In genomic region chr12:54596526-54596946, GRCh38 we compare ENCODE assay signal across 9 cellular contexts. TPM values are rescaled to one million over a fixed set of nuclear protein-coding genes. Genes with fewer than 3 reads are reported as not detected.
DNase-seq lines count a peak whose midpoint lies in the region; ATAC-seq and TF ChIP-seq lines count a peak whose summit lies in the region.
"Had no signal": no experiment of that assay in that cellular context is flagged by ENCODE, and none has a peak within 500 bp of the region (broad histone marks: within the 10 kb centered on the region; RNA-seq: fewer than 3 reads in every experiment).

No MANE protein-coding gene starts in this region.

- no peak overlapping the region for H3K4me3 ChIP-seq in CD8-positive, alpha-beta T cell (ENCODE audit: low read depth, low read length)
- H3K4me3 ChIP-seq in uterus = no peak overlapping the region

- H3K9me3 Mint-ChIP-seq in CD8-positive, alpha-beta T cell = no peaks in the 10 kb centered on the region
- H3K9me3 Mint-ChIP-seq in activated naive CD4-positive, alpha-beta T cell treated with anti-CD3 and anti-CD28 coated beads for 36 hours = no peaks in the 10 kb centered on the region
- H3K9me3 Mint-ChIP-seq: IgD-negative memory B cell had no signal

- no peaks in the 10 kb centered on the region for H3K9me3 ChIP-seq in CD8-positive, alpha-beta T cell (ENCODE audit: low read length)
- H3K9me3 ChIP-seq in uterus = no peaks in the 10 kb centered on the region

- TF ChIP-seq CTCF in CD8-positive, alpha-beta T cell (IDR thresholded peaks at IDR 0.05) = peak; percentile 73
- TF ChIP-seq CTCF in RWPE1 (conservative IDR thresholded peaks at IDR 0.05; ENCODE audit: low read depth) = peak; percentile 87
- TF ChIP-seq CTCF in uterus (IDR thresholded peaks at IDR 0.05) = peak; percentile 50 to 80 (median 61)

- H3K36me3 Mint-ChIP-seq in CD8-positive, alpha-beta T cell = no peaks in the 10 kb centered on the region
- H3K36me3 Mint-ChIP-seq in activated naive CD4-positive, alpha-beta T cell treated with anti-CD3 and anti-CD28 coated beads for 36 hours (ENCODE audit: low read depth) = no peaks in the 10 kb centered on the region
- H3K36me3 Mint-ChIP-seq: IgD-negative memory B cell had no signal

- CTCF ChIA-PET in CD8-positive, alpha-beta T cell (lab: Charles Lee) = interaction anchor here (0.8 to 5.7 kb wide), 19 partner anchors 8 to 481 kb away, joined by 3 to 37 read pairs (median 4); no protein-coding TSS in a partner anchor
- CTCF ChIA-PET in RWPE1 (lab: Yijun Ruan, JAX) = interaction anchor here (0.6 to 1.6 kb wide), 17 partner anchors 9 to 477 kb away, joined by 3 to 8 read pairs (median 3); partner anchors contain the start of gene LACRT
- CTCF ChIA-PET in activated naive CD4-positive, alpha-beta T cell treated with anti-CD3 and anti-CD28 coated beads for 36 hours (lab: Charles Lee) = interaction anchor here (0.6 to 10.8 kb wide), 24 partner anchors 10 to 1249 kb away, joined by 3 to 96 read pairs (median 3); no protein-coding TSS in a partner anchor

- no peak overlapping the region for H3K4me3 Mint-ChIP-seq in CD8-positive, alpha-beta T cell
- H3K4me3 Mint-ChIP-seq in activated naive CD4-positive, alpha-beta T cell treated with anti-CD3 and anti-CD28 coated beads for 36 hours = no peak overlapping the region
- H3K4me3 Mint-ChIP-seq: IgD-negative memory B cell had no signal

- H3K4me1 ChIP-seq in CD8-positive, alpha-beta T cell (ENCODE audit: insufficient read depth, low read length) = peaks cover 5% of the 10 kb centered on the region
- H3K4me1 ChIP-seq in uterus = no peaks in the 10 kb centered on the region

- peak in 6 of 7 experiments; percentile 13 to 63 (median 40) for DNase-seq in CD8-positive, alpha-beta T cell
- DNase-seq in RWPE1 (ENCODE audit: low spot score) = peak; percentile 56
- DNase-seq in activated naive CD4-positive, alpha-beta T cell treated with anti-CD3 and anti-CD28 coated beads for 36 hours = peak; percentile 77
- peak in 40 of 42 donors; percentile 52 to 91 (median 78) for DNase-seq in head of caudate nucleus
- DNase-seq in posterior cingulate gyrus = peak in 9 of 10 donors; percentile 50 to 93 (median 75)
- peak; percentile 45 to 55 for DNase-seq in uterus

- intact Hi-C loops in CD8-positive, alpha-beta T cell (cut with DNase I, micrococcal nuclease) = loop anchor here (5.0 to 10.0 kb wide), 2 partner anchors 478 to 546 kb away; no protein-coding TSS in a partner anchor
- intact Hi-C loops in activated naive CD4-positive, alpha-beta T cell treated with anti-CD3 and anti-CD28 coated beads for 36 hours (cut with micrococcal nuclease) = loop anchor here (1.0 to 5.0 kb wide), 3 partner anchors 17 to 99 kb away; no protein-coding TSS in a partner anchor
- intact Hi-C loops in head of caudate nucleus (cut with DNase I) (no loop called here), posterior cingulate gyrus (cut with DNase I) (loop anchor here (10.0 kb wide), 2 partner anchors 358 to 478 kb away; no protein-coding TSS in a partner anchor), uterus (cut with DNase I; ENCODE audit: low total_unique reads) (no loop called here)

- POLR2A ChIA-PET in CD8-positive, alpha-beta T cell (lab: Charles Lee) = no interaction called here
- POLR2A ChIA-PET in RWPE1 (lab: Yijun Ruan, JAX; ENCODE audit: low non-redundant PET) = no interaction called here

- peaks cover 4% of the 10 kb centered on the region for H3K4me1 Mint-ChIP-seq in CD8-positive, alpha-beta T cell (ENCODE audit: low read depth)
- peaks cover 5% of the 10 kb centered on the region for H3K4me1 Mint-ChIP-seq in activated naive CD4-positive, alpha-beta T cell treated with anti-CD3 and anti-CD28 coated beads for 36 hours (ENCODE audit: low read depth)

- no peak overlapping the region for H3K27ac ChIP-seq in CD8-positive, alpha-beta T cell (ENCODE audit: low read depth, low read length)
- H3K27ac ChIP-seq in RWPE1 = no peak overlapping the region
- no peak overlapping the region for H3K27ac ChIP-seq in uterus

- ATAC-seq in CD8-positive, alpha-beta T cell = peak; percentile 36
- ATAC-seq in HG02798 (IDR thresholded peaks at IDR 0.05; ENCODE audit: poor library complexity, unreplicated experiment) (peak; percentile 61), GM18498 (IDR thresholded peaks at IDR 0.05; ENCODE audit: unreplicated experiment) (no peak)

- H3K27me3 Mint-ChIP-seq in CD8-positive, alpha-beta T cell (ENCODE audit: low read depth) = peaks cover 5% of the 10 kb centered on the region
- H3K27me3 Mint-ChIP-seq in activated naive CD4-positive, alpha-beta T cell treated with anti-CD3 and anti-CD28 coated beads for 36 hours (ENCODE audit: low read depth) = peaks cover 2% of the 10 kb centered on the region

- no peaks in the 10 kb centered on the region for H3K27me3 ChIP-seq in CD8-positive, alpha-beta T cell (ENCODE audit: insufficient read depth, low read length)
- H3K27me3 ChIP-seq in uterus = no peaks in the 10 kb centered on the region

- H3K36me3 ChIP-seq in CD8-positive, alpha-beta T cell (ENCODE audit: insufficient read depth, low read length) = no peaks in the 10 kb centered on the region
- H3K36me3 ChIP-seq in uterus = no peaks in the 10 kb centered on the region

- no peak for TF ChIP-seq POLR2A in uterus (IDR thresholded peaks at IDR 0.05)

- no peak overlapping the region for H3K27ac Mint-ChIP-seq in CD8-positive, alpha-beta T cell
- no peak overlapping the region for H3K27ac Mint-ChIP-seq in activated naive CD4-positive, alpha-beta T cell treated with anti-CD3 and anti-CD28 coated beads for 36 hours
- H3K27ac Mint-ChIP-seq: IgD-negative memory B cell had no signal

RNA-seq across cellular contexts. Expression of gene PPP1R1A, which starts 8.1 kb away (rescaled TPM):
- total RNA-seq in CD8-positive, alpha-beta T cell = not detected
- not detected for total RNA-seq in activated naive CD4-positive, alpha-beta T cell treated with anti-CD3 and anti-CD28 coated beads for 36 hours
- 1 to 10 TPM in 3 of 4 donors, under 1 TPM in 1; 0.76 to 9.0 (median 2.4) TPM for total RNA-seq in uterus

RNA-seq across cellular contexts. Expression of gene LACRT, which starts 38.2 kb away (rescaled TPM):
- not detected for total RNA-seq in CD8-positive, alpha-beta T cell
- not detected for total RNA-seq in activated naive CD4-positive, alpha-beta T cell treated with anti-CD3 and anti-CD28 coated beads for 36 hours
- not detected for total RNA-seq in uterus

RNA-seq across cellular contexts. Expression of gene PDE1B, which starts 47.1 kb away (rescaled TPM):
- 1 to 10 TPM; 6.8 to 7.1 TPM for total RNA-seq in CD8-positive, alpha-beta T cell
- 1 to 10 TPM; 7.5 to 8.5 TPM for total RNA-seq in activated naive CD4-positive, alpha-beta T cell treated with anti-CD3 and anti-CD28 coated beads for 36 hours
- 10 to 100 TPM in 2 of 4 donors, 1 to 10 TPM in 2; 1.5 to 25.9 (median 13.4) TPM for total RNA-seq in uterus

RNA-seq across cellular contexts. Expression of gene DCD, which starts 51.6 kb away (rescaled TPM):
- total RNA-seq in CD8-positive, alpha-beta T cell = not detected
- not detected for total RNA-seq in activated naive CD4-positive, alpha-beta T cell treated with anti-CD3 and anti-CD28 coated beads for 36 hours
- not detected for total RNA-seq in uterus

Comparison
In these comparisons a context has a peak if more than half of its experiments do, and no peak if none do; other contexts are left out.
1. intact Hi-C loops: an anchor here in CD8-positive, alpha-beta T cell (5.0 to 10.0 kb wide), activated naive CD4-positive, alpha-beta T cell treated with anti-CD3 and anti-CD28 coated beads for 36 hours (1.0 to 5.0 kb wide) and posterior cingulate gyrus (10.0 kb wide); none called in head of caudate nucleus and uterus.